Comparison of ENCODE assay signal across 15 cellular contexts in the genomic region with DNA sequence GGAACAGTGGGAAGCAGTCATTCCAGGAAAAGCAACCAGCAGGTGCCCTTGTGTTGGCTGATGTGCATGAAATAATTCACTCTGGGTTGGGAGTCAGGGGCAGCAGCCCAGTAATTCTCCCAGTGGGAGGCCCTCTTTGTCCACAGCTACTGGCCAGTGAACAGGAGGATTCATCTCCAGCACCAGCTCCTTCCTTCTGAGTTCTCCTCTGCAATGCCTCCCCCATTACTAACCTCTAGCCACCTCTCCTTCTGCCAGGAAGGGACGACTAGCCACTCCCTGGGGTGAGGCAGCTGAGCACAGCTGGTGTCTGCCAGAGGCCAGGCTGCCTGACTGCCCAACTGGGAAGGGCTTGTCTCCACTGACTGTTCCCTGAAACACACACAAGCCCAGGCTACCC. TPM values are rescaled to one million over a fixed set of nuclear protein-coding genes. Genes with fewer than 3 reads are reported as not detected.
DNase-seq lines count a peak whose midpoint lies in the region; ATAC-seq and TF ChIP-seq lines count a peak whose summit lies in the region.
"Had no signal": no experiment of that assay in that cellular context is flagged by ENCODE, and none has a peak within 500 bp of the region (broad histone marks: within the 10 kb centered on the region; RNA-seq: fewer than 3 reads in every experiment).

No MANE protein-coding gene starts in this region.

- H3K4me3 ChIP-seq in HEK293 (ENCODE audit: low read depth, low read length) (no peak overlapping the region), HAP-1 (no peak overlapping the region)
- H3K4me3 ChIP-seq: skin epidermis had no signal

- no peaks in the 10 kb centered on the region for H3K36me3 ChIP-seq in HEK293 (ENCODE audit: control insufficient read depth in 2 of 2, insufficient read depth in 1 of 2, low read length in 2 of 2)
- H3K36me3 ChIP-seq in HAP-1 (replicated peaks) = no peaks in the 10 kb centered on the region

- H3K4me1 ChIP-seq in HEK293 (ENCODE audit: control insufficient read depth, insufficient read depth, low read length) (no peaks in the 10 kb centered on the region), HAP-1 (no peaks in the 10 kb centered on the region)

- CTCF ChIA-PET in HEK293 (lab: Yijun Ruan, JAX) (interaction anchor here (0.7 to 4.4 kb wide), 2 partner anchors 12 to 286 kb away, joined by 3 to 26 read pairs; a partner anchor contains a TSS), GM10248 (lab: Yijun Ruan, JAX) (interaction anchor here (13.3 kb wide), 1 partner anchor 12 kb away, joined by 115 read pairs; a partner anchor contains a TSS)

- no peak overlapping the region for H3K27ac ChIP-seq in HEK293 (ENCODE audit: extremely low read depth, low read depth, low read length)
- H3K27ac ChIP-seq: skin epidermis had no signal

- peak; percentile 48 for DNase-seq in A172 (ENCODE audit: low spot score)
- DNase-seq in SW480 (ENCODE audit: low spot score) = peak; percentile 64
- DNase-seq in left kidney (ENCODE audit: low read depth, low spot score) = peak; percentile 44
- DNase-seq in GM10248 (ENCODE audit: extremely low spot score) = no peak
- DNase-seq in foreskin melanocyte = no peak
- no peak for DNase-seq in HAP-1 (ENCODE audit: low spot score in 2 of 2)
- DNase-seq: activated CD8-positive, alpha-beta memory T cell treated with anti-CD3 and anti-CD28 coated beads, Interleukin-2, amount 50 U/mL, for 4 hours; activated naive CD4-positive, alpha-beta T cell treated with anti-CD3 and anti-CD28 coated beads, Interleukin-2, amount 50 U/mL, for 16 hours; effector CD8-positive, alpha-beta T cell had no signal

- POLR2A ChIA-PET in HEK293 (lab: Yijun Ruan, JAX) (interaction anchor here (0.5 kb wide), 1 partner anchor 59 kb away, joined by 4 read pairs; no protein-coding TSS in a partner anchor), GM10248 (lab: Yijun Ruan, JAX) (no interaction called here)

- TF ChIP-seq CTCF in HEK293 (tag by site-specific recombination; IDR thresholded peaks at IDR 0.05) (no peak), GM10248 (IDR thresholded peaks at IDR 0.05; ENCODE audit: control extremely low read depth, extremely low read depth, low read depth, missing control alignments) (no peak)

- ATAC-seq in HG02588 (IDR thresholded peaks at IDR 0.05; ENCODE audit: unreplicated experiment) = no peak
- ATAC-seq: activated CD4-positive, CD25-positive, alpha-beta regulatory T cell treated with anti-CD3 and anti-CD28 coated beads, Interleukin-2, amount 50 U/mL, for 24 hours had no signal

- in situ Hi-C loops in HAP-1 (cut with MboI; ENCODE audit: low sequenced_read_pairs) = no loop called here

- no peaks in the 10 kb centered on the region for H3K27me3 ChIP-seq in HAP-1 (ENCODE audit: low read depth)

- no peaks in the 10 kb centered on the region for H3K9me3 ChIP-seq in HEK293 (ENCODE audit: control insufficient read depth, insufficient read depth, low read depth, low read length)
- no peaks in the 10 kb centered on the region for H3K9me3 ChIP-seq in HAP-1

TF ChIP-seq in HEK293, 187 proteins besides CTCF, POLR2A, EP300 and RAD21:
- TF ChIP-seq ZIC2 (tag by site-specific recombination; IDR thresholded peaks at IDR 0.05) (peak; percentile 86), ZEB2 (tag by site-specific recombination; IDR thresholded peaks at IDR 0.05) (no peak), ZNF621 (tag by site-specific recombination; IDR thresholded peaks at IDR 0.05) (no peak)

RNA-seq across cellular contexts. Expression of a gene that starts 12.5 kb away (rescaled TPM):
- total RNA-seq in A172 (2014; rRNA removed; shearing (Covaris generic)) = not detected in 2 replicates
- total RNA-seq: fibroblast of villous mesenchyme, omental fat pad had no signal

RNA-seq across cellular contexts. Expression of a gene that starts 13.3 kb away (rescaled TPM):
- total RNA-seq in A172 (2014; rRNA removed; shearing (Covaris generic)) = 11.8 and 12.9 TPM in 2 replicates

RNA-seq across cellular contexts. Expression of a gene that starts 31.2 kb away (rescaled TPM):
- not detected in 2 replicates for total RNA-seq in A172 (2014; rRNA removed; shearing (Covaris generic))
- total RNA-seq: fibroblast of villous mesenchyme, omental fat pad had no signal

Comparison
In these comparisons a context has a peak if more than half of its experiments do, and no peak if none do; other contexts are left out.
1. DNase-seq: peak in A172 (single experiment), SW480 (single experiment) and left kidney (single experiment); none in GM10248 (single experiment), foreskin melanocyte (single experiment) and HAP-1 (0 of 2).